ENCODE assay signal across 19 cellular contexts in the genomic region with DNA sequence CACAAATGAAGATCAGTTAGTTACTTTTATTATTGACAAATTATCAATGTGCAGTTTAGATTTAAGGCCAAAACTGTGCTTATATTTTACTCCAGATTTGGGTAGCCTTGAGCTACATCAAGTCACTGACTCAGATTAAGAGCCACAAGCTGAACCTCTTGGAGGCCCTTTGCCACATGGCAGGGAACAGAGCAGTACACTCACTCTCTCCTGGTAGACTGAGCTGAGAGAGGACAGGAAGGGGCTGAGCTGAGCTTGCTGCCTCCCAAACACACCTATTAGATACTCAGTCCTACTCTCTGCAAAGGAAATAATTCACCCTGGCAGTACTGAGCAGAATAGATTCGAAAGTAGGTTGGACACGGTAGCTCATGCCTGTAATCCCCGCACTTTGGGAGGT. TPM values are rescaled to one million over a fixed set of nuclear protein-coding genes. Genes with fewer than 3 reads are reported as not detected.
"Had no signal": no experiment of that assay in that cellular context is flagged by ENCODE, and none has a peak within 500 bp of the region (broad histone marks: within the 10 kb centered on the region; RNA-seq: fewer than 3 reads in every experiment).

No MANE protein-coding gene starts in this region.

- H3K36me3 Mint-ChIP-seq: type B pancreatic cell had no signal

- H3K27ac Mint-ChIP-seq: endodermal cell, type B pancreatic cell had no signal

- H3K4me3 Mint-ChIP-seq: endodermal cell, type B pancreatic cell had no signal

- H3K4me3 ChIP-seq: SK-N-MC, suprapubic skin had no signal

- ATAC-seq: right cardiac atrium, Right ventricle myocardium inferior had no signal

- H3K27ac ChIP-seq: brain microvascular endothelial cell, neutrophil, SK-N-MC, suprapubic skin had no signal

- H3K9me3 ChIP-seq: neutrophil, suprapubic skin had no signal

- H3K4me1 ChIP-seq: suprapubic skin had no signal

- H3K9me3 Mint-ChIP-seq: endodermal cell, type B pancreatic cell had no signal

- H3K4me1 Mint-ChIP-seq: endodermal cell had no signal

- DNase-seq: activated CD4-positive, CD25-positive, alpha-beta regulatory T cell; activated CD8-positive, alpha-beta memory T cell treated with anti-CD3 and anti-CD28 coated beads for 24 hours; activated naive CD4-positive, alpha-beta T cell treated with Interleukin-2 at 50 U/mL for 16 hours; activated T-cell treated with anti-CD3 and anti-CD28 coated beads for 4 hours; brain microvascular endothelial cell; dermis blood vessel endothelial cell; endodermal cell; glutamatergic neuron; posterior cingulate gyrus; right cardiac atrium; small intestine; stimulated activated naive CD4-positive, alpha-beta T cell had no signal

- H3K27me3 Mint-ChIP-seq: type B pancreatic cell had no signal

- FAIRE-seq: small intestine had no signal

- H3K27me3 ChIP-seq: brain microvascular endothelial cell, neutrophil, suprapubic skin had no signal

- H3K36me3 ChIP-seq: brain microvascular endothelial cell, neutrophil, suprapubic skin had no signal

RNA-seq across cellular contexts. Expression of gene STAP1, which starts 7.8 kb away (rescaled TPM):
- total RNA-seq: dermis blood vessel endothelial cell, endodermal cell, lower leg skin, myocyte, right cardiac atrium, Right ventricle myocardium inferior had no signal
- polyA plus RNA-seq: right cardiac atrium had no signal
